ENCODE assay signal across 9 cellular contexts in the genomic region with DNA sequence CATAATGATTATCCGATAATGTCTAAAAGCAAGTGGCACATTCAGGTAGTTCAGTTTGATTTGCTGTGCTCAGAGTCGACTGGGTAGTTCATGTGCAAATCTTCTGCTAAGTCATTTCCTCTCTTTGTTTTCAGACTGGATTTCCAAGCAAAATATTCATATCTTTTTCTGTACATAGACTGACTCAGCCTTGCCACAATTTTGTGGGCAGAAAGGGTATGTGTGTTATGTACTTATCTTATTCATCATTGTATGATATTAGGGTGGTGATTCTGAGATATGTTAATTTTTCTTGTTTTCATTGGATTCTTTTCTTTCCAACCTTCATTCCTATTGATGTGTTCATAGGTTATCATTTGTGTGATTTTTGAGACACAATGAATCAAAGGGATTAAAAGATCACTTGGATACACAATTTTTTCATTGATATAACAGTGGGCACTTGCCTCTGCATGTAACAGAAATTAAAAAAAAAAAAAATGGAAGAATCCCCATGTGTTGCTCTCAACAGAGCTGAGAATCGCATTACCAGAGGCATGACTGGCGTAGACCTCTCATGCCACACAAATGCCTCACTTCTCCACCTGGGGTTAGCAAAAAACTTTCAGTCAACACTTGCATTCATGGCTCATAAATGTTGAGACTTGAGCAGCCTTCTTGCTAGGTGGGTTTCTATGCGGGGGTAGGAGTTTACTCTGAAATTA.
DNase-seq lines count a peak whose midpoint lies in the region; ATAC-seq, FAIRE-seq and TF ChIP-seq lines count a peak whose summit lies in the region.
"Had no signal": no experiment of that assay in that cellular context is flagged by ENCODE, and none has a peak within 500 bp of the region (broad histone marks: within the 10 kb centered on the region; RNA-seq: fewer than 3 reads in every experiment).

No MANE protein-coding gene starts in this region.

- no peak for TF ChIP-seq CTCF in fibroblast of pulmonary artery (IDR thresholded peaks at IDR 0.05; ENCODE audit: low read length, missing control alignments)

- FAIRE-seq in urothelium cell line (lab: Jason Lieb, UNC) = peak; percentile 94

- ATAC-seq in GM21576 (IDR thresholded peaks at IDR 0.05; ENCODE audit: unreplicated experiment) (no peak), HG02852 (IDR thresholded peaks at IDR 0.05; ENCODE audit: unreplicated experiment) (no peak)

- DNase-seq in stimulated activated CD4-positive, alpha-beta T cell treated with anti-CD3 and anti-CD28 coated beads, Interleukin-12 subunit alpha, Interleukin-12 subunit beta, amount 100 ng/mL, for 48 hours (ENCODE audit: low read depth in 2 of 3, low spot score in 1 of 3) = peak in 2 of 3 donors; percentile 8 to 10
- DNase-seq in stimulated activated CD4-positive, alpha-beta T cell treated with anti-CD3 and anti-CD28 coated beads, Interleukin-2, amount 100 ng/mL, for 24 hours = no peak
- DNase-seq in T1000 (lab: John Stamatoyannopoulos, UW) = peak; percentile 49
- DNase-seq in fibroblast of pulmonary artery (ENCODE audit: low read depth) = peak; percentile 91
- peak; percentile 69 for DNase-seq in urothelium cell line (ENCODE audit: low spot score)
- no peak for DNase-seq in activated gamma-delta T cell (lab: John Stamatoyannopoulos, UW)

- H3K4me3 ChIP-seq in fibroblast of pulmonary artery (replicated peaks; ENCODE audit: low read depth, low read length) = no peak overlapping the region
- H3K4me3 ChIP-seq: prostate gland had no signal

Comparison
In these comparisons a context has a peak if more than half of its experiments do, and no peak if none do; other contexts are left out.
1. DNase-seq: peak in stimulated activated CD4-positive, alpha-beta T cell treated with anti-CD3 and anti-CD28 coated beads, Interleukin-12 subunit alpha, Interleukin-12 subunit beta, amount 100 ng/mL, for 48 hours (2 of 3), T1000 (single experiment), fibroblast of pulmonary artery (single experiment) and urothelium cell line (single experiment); none in stimulated activated CD4-positive, alpha-beta T cell treated with anti-CD3 and anti-CD28 coated beads, Interleukin-2, amount 100 ng/mL, for 24 hours (0 of 2) and activated gamma-delta T cell (single experiment).